14 cellular contexts compared by ENCODE assay signal in genomic region chr21:32705901-32706300, GRCh38. TPM values are rescaled to one million over a fixed set of nuclear protein-coding genes. Genes with fewer than 3 reads are reported as not detected.
DNase-seq lines count a peak whose midpoint lies in the region; ATAC-seq and TF ChIP-seq lines count a peak whose summit lies in the region.
"Had no signal": no experiment of that assay in that cellular context is flagged by ENCODE, and none has a peak within 500 bp of the region (broad histone marks: within the 10 kb centered on the region; RNA-seq: fewer than 3 reads in every experiment).

No MANE protein-coding gene starts in this region.

- H3K4me1 ChIP-seq in GM23338 (ENCODE audit: insufficient read depth) (peaks cover 14% of the 10 kb centered on the region; the same call in 1 of the 2 replicates), trophoblast cell (ENCODE audit: control insufficient read depth in 1 of 2, insufficient read depth in 2 of 2, low read length in 2 of 2) (peaks cover 11 to 16% of the 10 kb centered on the region in 2 experiments), psoas muscle (peaks cover 7% of the 10 kb centered on the region)

- H3K4me2 ChIP-seq in GM23338 = no peak overlapping the region
- H3K4me2 ChIP-seq in trophoblast cell (ENCODE audit: low read length) = no peak overlapping the region
- H3K4me2 ChIP-seq: BLaER1 treated with 17β-estradiol and CSF1 and Interleukin-3, amounts not matched to agents 10 nM and 100 nM had no signal

- peak overlapping the region; percentile 29 for H3K14ac ChIP-seq in trophoblast cell (ENCODE audit: low read length)

- ATAC-seq in GM23338 (no peak), psoas muscle (no peak)
- ATAC-seq: CD8-positive, alpha-beta T cell had no signal

- H3K79me1 ChIP-seq in trophoblast cell (ENCODE audit: low read length) = peaks cover 10% of the 10 kb centered on the region

- H3K36me3 ChIP-seq in GM23338 (ENCODE audit: insufficient read depth) = no peaks in the 10 kb centered on the region
- no peaks in the 10 kb centered on the region for H3K36me3 ChIP-seq in trophoblast cell (ENCODE audit: control insufficient read depth in 1 of 2, insufficient read depth in 2 of 2, low read length in 2 of 2)
- H3K36me3 ChIP-seq in psoas muscle (ENCODE audit: insufficient read depth in 1 of 2, low read depth in 1 of 2) = no peaks in the 10 kb centered on the region

- no peak overlapping the region for H2AK5ac ChIP-seq in trophoblast cell (ENCODE audit: low read length)

- H3K18ac ChIP-seq in trophoblast cell (ENCODE audit: low read length) = no peak overlapping the region

- peak overlapping the region; percentile 6 for H2BK5ac ChIP-seq in trophoblast cell (ENCODE audit: low read depth, low read length, poor library complexity)

- no peaks in the 10 kb centered on the region for H3K27me3 Mint-ChIP-seq in activated T-cell treated with anti-CD3 and anti-CD28 coated beads, Interleukin-2, amount 50 U/mL, for 24 hours
- H3K27me3 Mint-ChIP-seq in GM23338 (ENCODE audit: insufficient read depth, low read depth, poor library complexity) (no peaks in the 10 kb centered on the region), chondrocyte (ENCODE audit: low read depth) (no peaks in the 10 kb centered on the region)

- no peaks in the 10 kb centered on the region for H3F3A ChIP-seq in GM23338 (replicated peaks; ENCODE audit: low read depth)

- H3K9ac ChIP-seq in trophoblast cell (ENCODE audit: low read length) = no peak overlapping the region
- H3K9ac ChIP-seq: BLaER1 treated with 17β-estradiol and CSF1 and Interleukin-3, amounts not matched to agents 10 nM and 100 nM had no signal

- no peak for DNase-seq in activated T-cell treated with anti-CD3 and anti-CD28 coated beads, Interleukin-2, amount 50 U/mL, for 24 hours
- no peak for DNase-seq in activated T-cell treated with anti-CD3 and anti-CD28 coated beads, Interleukin-2, amount 50 U/mL, for 1 hour
- DNase-seq in GM23338 (ENCODE audit: low spot score) (no peak), chondrocyte (ENCODE audit: low spot score) (no peak), trophoblast cell (peak in 1 of 2 donors; percentile 4), posterior vena cava (ENCODE audit: low spot score) (no peak), psoas muscle (no peak)
- DNase-seq: Calu3; CD8-positive, alpha-beta T cell; DMS79 treated with DMSO at 0.1 percent for 48 hours; GF-D8; HCEC 1CT had no signal

- H4K12ac ChIP-seq in trophoblast cell (ENCODE audit: low read depth, low read length) = no peak overlapping the region

- H3K4me3 Mint-ChIP-seq in activated T-cell treated with anti-CD3 and anti-CD28 coated beads, Interleukin-2, amount 50 U/mL, for 24 hours = no peak overlapping the region
- H3K4me3 Mint-ChIP-seq in GM23338 (no peak overlapping the region), chondrocyte (ENCODE audit: unreplicated experiment) (no peak overlapping the region)
- H3K4me3 Mint-ChIP-seq: B cell; CD8-positive, alpha-beta T cell had no signal

- intact Hi-C loops in posterior vena cava (cut with DNase I) (loop anchor here in 1 of 2 donors (10.0 kb wide), 1 partner anchor 1409 kb away; no protein-coding TSS in a partner anchor), psoas muscle (cut with DNase I) (no loop called here)

- H2BK12ac ChIP-seq in trophoblast cell (ENCODE audit: low read length) = peak overlapping the region; percentile 8

- H3K4me3 ChIP-seq in GM23338 = no peak overlapping the region
- no peak overlapping the region for H3K4me3 ChIP-seq in trophoblast cell (ENCODE audit: low read depth, low read length)
- no peak overlapping the region for H3K4me3 ChIP-seq in psoas muscle
- H3K4me3 ChIP-seq: BLaER1 treated with 17β-estradiol and CSF1 and Interleukin-3, amounts not matched to agents 10 nM and 100 nM had no signal

- H3K23ac ChIP-seq in trophoblast cell (ENCODE audit: low read length) = no peak overlapping the region

- H3K27ac ChIP-seq in GM23338 (ENCODE audit: low read depth) (0 out of 2 replicates have a peak overlapping the region, but pooled peaks have one; percentile 37), trophoblast cell (ENCODE audit: low read depth, low read length) (peak overlapping the region; percentile 65), psoas muscle (no peak overlapping the region)
- H3K27ac ChIP-seq: BLaER1 treated with 17β-estradiol and CSF1 and Interleukin-3, amounts not matched to agents 10 nM and 100 nM had no signal

- no CpG with 5 or more reads among the region's 4 CpGs for WGBS in trophoblast cell (ENCODE audit: extremely low coverage, insufficient coverage, insufficient read length)
- 91 to 96% (median 92%) methylated on average over 4 of the region's 4 CpGs for WGBS in psoas muscle, 3 donors

- H3K9me2 ChIP-seq in GM23338 (ENCODE audit: insufficient read depth) = no peaks in the 10 kb centered on the region

- no peak overlapping the region for H3K4ac ChIP-seq in trophoblast cell (ENCODE audit: low read depth, low read length)

- H3K27ac Mint-ChIP-seq in activated T-cell treated with anti-CD3 and anti-CD28 coated beads, Interleukin-2, amount 50 U/mL, for 24 hours = peak overlapping the region; percentile 35
- H3K27ac Mint-ChIP-seq in GM23338 = no peak overlapping the region
- peak overlapping the region; percentile 52 for H3K27ac Mint-ChIP-seq in chondrocyte (ENCODE audit: unreplicated experiment)
- H3K27ac Mint-ChIP-seq: B cell; CD8-positive, alpha-beta T cell had no signal

- H2BK120ac ChIP-seq in trophoblast cell (ENCODE audit: insufficient read depth, low read length, poor library complexity) = peak overlapping the region; percentile 39

- no peaks in the 10 kb centered on the region for H3K79me2 ChIP-seq in GM23338 (replicated peaks; ENCODE audit: insufficient read depth)
- peaks cover 2% of the 10 kb centered on the region for H3K79me2 ChIP-seq in trophoblast cell (ENCODE audit: control insufficient read depth, insufficient read depth, low read length, poor library complexity)

- H4K8ac ChIP-seq in trophoblast cell (ENCODE audit: low read depth, low read length) = no peak overlapping the region

- H2AFZ ChIP-seq in GM23338 (no peak overlapping the region), trophoblast cell (ENCODE audit: insufficient read depth, low read length, poor library complexity) (no peak overlapping the region)

- H3K36me3 Mint-ChIP-seq in activated T-cell treated with anti-CD3 and anti-CD28 coated beads, Interleukin-2, amount 50 U/mL, for 24 hours (ENCODE audit: low read depth) = peaks cover 17% of the 10 kb centered on the region
- H3K36me3 Mint-ChIP-seq in GM23338 (ENCODE audit: low read depth) (no peaks in the 10 kb centered on the region), chondrocyte (ENCODE audit: low read depth) (peaks cover 5% of the 10 kb centered on the region)

- H3K9me3 ChIP-seq in trophoblast cell (ENCODE audit: insufficient read depth, low read depth, low read length) = peaks cover 3% of the 10 kb centered on the region
- H3K9me3 ChIP-seq in psoas muscle = no peaks in the 10 kb centered on the region
- H3K9me3 ChIP-seq: BLaER1 treated with 17β-estradiol and CSF1 and Interleukin-3, amounts not matched to agents 10 nM and 100 nM had no signal

- no peaks in the 10 kb centered on the region for H3K9me3 Mint-ChIP-seq in activated T-cell treated with anti-CD3 and anti-CD28 coated beads, Interleukin-2, amount 50 U/mL, for 24 hours
- no peaks in the 10 kb centered on the region for H3K9me3 Mint-ChIP-seq in GM23338
- H3K9me3 Mint-ChIP-seq in chondrocyte (ENCODE audit: low read depth) = peaks cover 4% of the 10 kb centered on the region
- H3K9me3 Mint-ChIP-seq: CD8-positive, alpha-beta T cell had no signal

- H3K27me3 ChIP-seq in GM23338 (ENCODE audit: insufficient read depth) (no peaks in the 10 kb centered on the region), trophoblast cell (ENCODE audit: insufficient read depth, low read length) (no peaks in the 10 kb centered on the region), psoas muscle (ENCODE audit: insufficient read depth in 3 of 3, low read length in 2 of 3) (no peaks in the 10 kb centered on the region)
- H3K27me3 ChIP-seq: BLaER1 treated with 17β-estradiol and CSF1 and Interleukin-3, amounts not matched to agents 10 nM and 100 nM had no signal

- TF ChIP-seq CTCF in GM23338 (conservative IDR thresholded peaks at IDR 0.05; ENCODE audit: low read depth in 2 of 2) = no peak
- TF ChIP-seq CTCF in chondrocyte (IDR thresholded peaks at IDR 0.05) = no peak
- no peak for TF ChIP-seq CTCF in psoas muscle (IDR thresholded peaks at IDR 0.05)

- H4K91ac ChIP-seq in trophoblast cell (ENCODE audit: low read depth, low read length) = peak overlapping the region; percentile 25

- H3K4me1 Mint-ChIP-seq in activated T-cell treated with anti-CD3 and anti-CD28 coated beads, Interleukin-2, amount 50 U/mL, for 24 hours (ENCODE audit: low read depth) = peaks cover 38% of the 10 kb centered on the region
- H3K4me1 Mint-ChIP-seq in GM23338 = peaks cover 12% of the 10 kb centered on the region; the same call in 2 of the 3 replicates
- peaks cover 18% of the 10 kb centered on the region for H3K4me1 Mint-ChIP-seq in chondrocyte (ENCODE audit: low read depth)

- H4K20me1 ChIP-seq in GM23338 (replicated peaks; ENCODE audit: insufficient read depth) = no peaks in the 10 kb centered on the region

TF ChIP-seq in GM23338, 12 proteins besides CTCF, POLR2A, EP300 and RAD21 (continues in another document):
- TF ChIP-seq POLR2AphosphoS5 (IDR thresholded peaks at IDR 0.05; ENCODE audit: low read depth) (no peak), CREB1 (CRISPR knock-in tag; IDR thresholded peaks at IDR 0.05; ENCODE audit: low read depth) (no peak), ETS1 (IDR thresholded peaks at IDR 0.05) (no peak), JUNB (IDR thresholded peaks at IDR 0.05; ENCODE audit: unreplicated experiment) (no peak)

RNA-seq across cellular contexts. Expression of gene SYNJ1, which starts 21.9 kb away (rescaled TPM):
- 4.2 and 8.2 TPM in 2 replicates for total RNA-seq in GM23338 (2014; rRNA removed; shearing (Covaris generic))
- polyA plus RNA-seq in GM23338 (2016; fragmentation: Nextera tagmentation; extraction: Ambion mirVana) (1.4 and 2.2 TPM in 2 replicates), psoas muscle (10 to 100 TPM in 1 of 3 donors, 1 to 10 TPM in 2; 5.9 to 14.8 (median 8.3) TPM)
- total RNA-seq in chondrocyte (9.1 to 13.6 TPM (median 10.2 TPM) in 3 replicates), posterior vena cava (10 to 100 TPM; 15.1 to 18.9 TPM), psoas muscle (10 to 100 TPM; 10.4 to 12.2 (median 11.5) TPM)
- 15.8 and 17.4 TPM in 2 replicates for polyA plus RNA-seq in trophoblast cell (2013)
